ENCODE assay signal across 29 cellular contexts in genomic region chr12:7608184-7608911, GRCh38. TPM values are rescaled to one million over a fixed set of nuclear protein-coding genes. Genes with fewer than 3 reads are reported as not detected.
DNase-seq lines count a peak whose midpoint lies in the region; ATAC-seq, FAIRE-seq and TF ChIP-seq lines count a peak whose summit lies in the region.
"Had no signal": no experiment of that assay in that cellular context is flagged by ENCODE, and none has a peak within 500 bp of the region (broad histone marks: within the 10 kb centered on the region; RNA-seq: fewer than 3 reads in every experiment).

No MANE protein-coding gene starts in this region.

- intact Hi-C loops in spleen (cut with DNase I; ENCODE audit: low total_unique reads) (no loop called here), gastrocnemius medialis (cut with DNase I; ENCODE audit: low total_unique reads) (no loop called here)

- CTCF ChIA-PET in A549 (lab: Yijun Ruan, JAX), result interaction anchor here (0.8 to 0.9 kb wide), 2 partner anchors 8 to 13 kb away, joined by 3 to 4 read pairs; no protein-coding TSS in a partner anchor

- no peak for TF ChIP-seq RAD21 in A549 (conservative IDR thresholded peaks at IDR 0.05 in 1 of 2, IDR thresholded peaks at IDR 0.05 in 1 of 2)

- H3K4me1 ChIP-seq in A549, result no peaks in the 10 kb centered on the region
- no peaks in the 10 kb centered on the region for H3K4me1 ChIP-seq in foreskin keratinocyte
- H3K4me1 ChIP-seq in spleen, result peaks cover 0 to 14% (median 0%) of the 10 kb centered on the region in 6 donors
- no peaks in the 10 kb centered on the region for H3K4me1 ChIP-seq in gastrocnemius medialis
- H3K4me1 ChIP-seq: HAP-1 had no signal

- in situ Hi-C loops in gastrocnemius medialis (cut with MboI; ENCODE audit: low sequenced_read_pairs in 4 of 4), result no loop called here

- H3K27ac ChIP-seq in A549 (no peak overlapping the region), foreskin keratinocyte (no peak overlapping the region), spleen (no peak overlapping the region), gastrocnemius medialis (no peak overlapping the region)
- H3K27ac ChIP-seq: C4-2B, HL-60 had no signal

- H3K27me3 ChIP-seq in bronchial epithelial cell (ENCODE audit: control insufficient read depth, insufficient read depth, low read length) (no peaks in the 10 kb centered on the region), foreskin keratinocyte (peaks cover under 1% of the 10 kb centered on the region), spleen (replicated peaks in 1 of 7) (peaks cover 0 to 7% (median 0%) of the 10 kb centered on the region in 7 donors), gastrocnemius medialis (no peaks in the 10 kb centered on the region)

- TF ChIP-seq POLR2A in A549 (IDR thresholded peaks at IDR 0.05; ENCODE audit: low read length) (peak; percentile 19; the same call in 1 of the 2 replicates), spleen (IDR thresholded peaks at IDR 0.05) (no peak), gastrocnemius medialis (IDR thresholded peaks at IDR 0.05) (no peak)

- H3K36me3 ChIP-seq in bronchial epithelial cell (ENCODE audit: control insufficient read depth, insufficient read depth, low read length) (no peaks in the 10 kb centered on the region), spleen (no peaks in the 10 kb centered on the region), gastrocnemius medialis (no peaks in the 10 kb centered on the region)
- H3K36me3 ChIP-seq: HAP-1 had no signal

- FAIRE-seq in A549 (lab: Jason Lieb, UNC) (no peak), bronchial epithelial cell (lab: Jason Lieb, UNC) (peak; percentile 18)
- FAIRE-seq: G401.6, GM12892 had no signal

- 41% methylated on average over 3 of the region's 4 CpGs for WGBS in A549 (ENCODE audit: missing lambda C conversion rate)
- 71 to 88% (median 82%) methylated on average over 3 to 4 of the region's 4 CpGs for WGBS in spleen, 5 donors

- H3K4me2 ChIP-seq in A549, result no peak overlapping the region
- H3K4me2 ChIP-seq: SK-N-SH had no signal

- TF ChIP-seq EP300 in A549 (IDR thresholded peaks at IDR 0.05), result no peak

- ATAC-seq in A549 (no peak), foreskin keratinocyte (peak; percentile 87), HG03378 (IDR thresholded peaks at IDR 0.05; ENCODE audit: unreplicated experiment) (no peak), gastrocnemius medialis (no peak)
- ATAC-seq: Panc1 had no signal

- POLR2A ChIA-PET in A549 (lab: Yijun Ruan, JAX), result interaction anchor here (0.6 kb wide), 1 partner anchor 252 kb away, joined by 3 read pairs; no protein-coding TSS in a partner anchor

- no peaks in the 10 kb centered on the region for H3K9me3 ChIP-seq in A549
- H3K9me3 ChIP-seq in spleen, result no peaks in the 10 kb centered on the region
- H3K9me3 ChIP-seq in gastrocnemius medialis, result no peaks in the 10 kb centered on the region
- H3K9me3 ChIP-seq: HAP-1, SK-N-SH had no signal

- TF ChIP-seq CTCF in A549 (IDR thresholded peaks at IDR 0.05), result no peak
- TF ChIP-seq CTCF in bronchial epithelial cell (IDR thresholded peaks at IDR 0.05; ENCODE audit: insufficient read depth, low read length, severe bottlenecking), result no peak
- TF ChIP-seq CTCF in foreskin keratinocyte (conservative IDR thresholded peaks at IDR 0.05), result no peak
- no peak for TF ChIP-seq CTCF in spleen (IDR thresholded peaks at IDR 0.05 in 8 of 11, conservative IDR thresholded peaks at IDR 0.05 in 3 of 11)
- TF ChIP-seq CTCF in gastrocnemius medialis (IDR thresholded peaks at IDR 0.05 in 4 of 5, conservative IDR thresholded peaks at IDR 0.05 in 1 of 5), result no peak

- no peak overlapping the region for H3K4me3 ChIP-seq in A549
- H3K4me3 ChIP-seq in bronchial epithelial cell (ENCODE audit: low read depth, low read length), result no peak overlapping the region
- no peak overlapping the region for H3K4me3 ChIP-seq in spleen
- no peak overlapping the region for H3K4me3 ChIP-seq in gastrocnemius medialis
- H3K4me3 ChIP-seq: HAP-1 had no signal

- DNase-seq in A549 (ENCODE audit: low read depth in 1 of 2, low spot score in 1 of 2), result no peak
- DNase-seq in bronchial epithelial cell (ENCODE audit: low read depth), result peak; percentile 57
- DNase-seq in foreskin keratinocyte, result peak; percentile 72 to 85
- peak; percentile 54 for DNase-seq in spleen
- no peak for DNase-seq in gastrocnemius medialis
- no peak for DNase-seq in germinal center (ENCODE audit: low spot score)
- DNase-seq: 8988T; AML-193; Calu3; CD8-positive, alpha-beta memory T cell; GM23248; KG1; NCI-H1417; NCI-H187; NCI-H2107; NCI-H69; SIG-M5; SK-N-SH had no signal

TF ChIP-seq in A549, 52 proteins besides CTCF, POLR2A, EP300 and RAD21:
- TF ChIP-seq BHLHE40 (IDR thresholded peaks at IDR 0.05; ENCODE audit: low read depth, low read length), result no peak

RNA-seq across cellular contexts. Expression of gene APOBEC1, which starts 57.4 kb away (rescaled TPM):
- polyA plus RNA-seq in A549 (2011; rRNA removed), result not detected in 2 replicates
- not detected in 2 replicates for polyA plus RNA-seq in A549 (2012; cell fraction: cytosol; rRNA removed)
- not detected in 2 replicates for polyA plus RNA-seq in A549 (2012; cell fraction: nucleus; rRNA removed)
- not detected in 3 replicates for polyA plus RNA-seq in A549 (2017; fragmentation: RNase III; extraction: RNeasy Plus Mini Kit Qiagen cat#74134 plus additional on column Dnase treatment)
- not detected in 2 replicates for polyA minus RNA-seq in A549 (2011; rRNA and poly(A)+ RNA removed)
- total RNA-seq in bronchial epithelial cell, result not detected in 2 replicates
- total RNA-seq in foreskin keratinocyte, result not detected in 2 replicates
- not detected in 2 replicates for polyA plus RNA-seq in foreskin keratinocyte
- total RNA-seq in spleen, result not detected
- not detected for polyA plus RNA-seq in spleen
- total RNA-seq in gastrocnemius medialis, result not detected
- total RNA-seq: Calu3; CD8-positive, alpha-beta memory T cell; Daoy; GM23248; M059J; NCI-H460 had no signal
- polyA plus RNA-seq: AG04450; CD8-positive, alpha-beta memory T cell; GM23248; SK-N-SH had no signal

Comparison
In these comparisons a context has a peak if more than half of its experiments do, and no peak if none do; other contexts are left out.
1. DNase-seq: peak in bronchial epithelial cell (single experiment), foreskin keratinocyte (2 of 2) and spleen (single experiment); none in A549 (0 of 2), gastrocnemius medialis (0 of 2) and germinal center (single experiment).